In genomic region chr12:39623160-39623559, GRCh38 we compare ENCODE assay signal across 1 cellular context. TPM values are rescaled to one million over a fixed set of nuclear protein-coding genes. Genes with fewer than 3 reads are reported as not detected.
"Had no signal": no experiment of that assay in that cellular context is flagged by ENCODE, and none has a peak within 500 bp of the region (broad histone marks: within the 10 kb centered on the region; RNA-seq: fewer than 3 reads in every experiment).

No MANE protein-coding gene starts in this region.

RNA-seq across cellular contexts. Expression of gene ABCD2, which starts 3.6 kb away (rescaled TPM):
- total RNA-seq: PC-3 had no signal
